In the genomic region with DNA sequence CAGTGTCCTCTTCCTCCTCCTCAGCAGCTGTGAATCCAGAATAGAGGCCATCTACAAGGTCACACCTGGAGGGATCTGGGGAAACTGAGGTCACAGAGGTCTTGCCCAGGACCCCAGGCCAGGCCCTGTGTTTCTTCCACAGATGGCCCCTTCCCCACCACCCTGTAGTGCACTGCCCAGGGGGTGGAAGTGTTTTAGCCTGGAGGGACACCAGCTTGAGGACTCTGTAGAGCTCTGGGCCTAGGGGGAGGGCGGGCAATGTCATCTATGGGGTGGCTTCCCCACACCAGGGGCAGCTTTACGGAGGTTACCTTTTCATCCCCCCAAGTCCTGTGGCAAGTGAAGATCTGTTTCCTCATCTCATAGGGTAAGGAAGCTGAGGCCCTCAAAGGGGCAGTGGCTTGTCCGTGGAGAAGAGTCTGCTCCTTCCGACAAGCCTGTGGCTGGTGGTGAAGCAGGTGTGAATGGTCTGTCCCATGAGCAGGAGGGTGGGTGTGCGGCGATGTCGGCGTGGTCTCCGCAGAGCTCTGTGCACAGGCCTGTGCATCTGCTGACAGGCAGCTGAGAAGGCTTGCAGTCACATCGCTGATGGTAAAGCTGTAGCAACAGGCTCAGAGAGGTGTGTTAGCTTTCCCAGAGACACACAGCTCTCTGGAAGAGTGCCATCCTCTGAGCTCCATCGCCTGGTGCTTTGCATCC, we compare ENCODE assay signal across 10 cellular contexts.
A peak's percentile ranks its signal among the peaks of the same experiment; 100 is the strongest.
DNase-seq lines count a peak whose midpoint lies in the region; ATAC-seq and TF ChIP-seq lines count a peak whose summit lies in the region.
"Had no signal": no experiment of that assay in that cellular context is flagged by ENCODE, and none has a peak within 500 bp of the region (broad histone marks: within the 10 kb centered on the region; RNA-seq: fewer than 3 reads in every experiment).

No MANE protein-coding gene starts in this region.

- H3K9ac ChIP-seq in skeletal muscle tissue (ENCODE audit: low read depth in 1 of 3, low read length in 3 of 3) (peak overlapping the region in 2 of 3 donors; percentile 43 to 91), smooth muscle cell (ENCODE audit: low read depth) (no peak overlapping the region)

- intact Hi-C loops in adrenal gland (cut with DNase I): no loop called here

- H3K36me3 Mint-ChIP-seq in IgD-negative memory B cell (no peaks in the 10 kb centered on the region), endothelial cell (ENCODE audit: low read depth, unreplicated experiment) (no peaks in the 10 kb centered on the region)

- TF ChIP-seq POLR2A in adrenal gland (IDR thresholded peaks at IDR 0.05): no peak

- ATAC-seq in HG03135 (IDR thresholded peaks at IDR 0.05; ENCODE audit: unreplicated experiment): no peak

- H3K36me3 ChIP-seq in adrenal gland (replicated peaks in 1 of 2) (no peaks in the 10 kb centered on the region), skeletal muscle tissue (ENCODE audit: control insufficient read depth in 3 of 3, insufficient read depth in 3 of 3, low read length in 3 of 3) (peaks cover 0 to 13% (median 11%) of the 10 kb centered on the region in 3 donors), smooth muscle cell (ENCODE audit: low read depth) (no peaks in the 10 kb centered on the region)

- H3K9me3 ChIP-seq in adrenal gland (replicated peaks in 1 of 3) (no peaks in the 10 kb centered on the region), skeletal muscle tissue (ENCODE audit: control insufficient read depth in 3 of 3, low read length in 3 of 3) (no peaks in the 10 kb centered on the region), smooth muscle cell (replicated peaks; ENCODE audit: low read depth) (no peaks in the 10 kb centered on the region)

- peak in 4 of 7 donors; percentile 0 to 47 (median 13) for DNase-seq in adrenal gland
- DNase-seq in smooth muscle cell (lab: John Stamatoyannopoulos, UW; ENCODE audit: unreplicated experiment): no peak
- no peak for DNase-seq in activated gamma-delta T cell (lab: John Stamatoyannopoulos, UW)
- no peak for DNase-seq in endothelial cell (ENCODE audit: low spot score)
- DNase-seq: erythroblast, NCI-H2081 treated with DMSO at 0.1 percent for 48 hours had no signal

- 79 to 89% (median 85%) methylated on average over 9 to 11 of the region's 11 CpGs for WGBS in adrenal gland, 4 donors
- 92% methylated on average over 11 of the region's 11 CpGs for WGBS in smooth muscle cell (ENCODE audit: low lambda C conversion rate)

- peak overlapping the region in 2 of 5 donors; percentile 98 to 99 for H3K27ac ChIP-seq in adrenal gland
- peak overlapping the region; percentile 99 for H3K27ac ChIP-seq in layer of hippocampus (ENCODE audit: low read depth, low read length)
- no peak overlapping the region for H3K27ac ChIP-seq in skeletal muscle tissue (ENCODE audit: low read depth, low read length)
- H3K27ac ChIP-seq in smooth muscle cell (ENCODE audit: low read depth): no peak overlapping the region

- H3K79me2 ChIP-seq in smooth muscle cell (ENCODE audit: low read depth): no peaks in the 10 kb centered on the region

- no peaks in the 10 kb centered on the region for H3K27me3 ChIP-seq in adrenal gland
- no peaks in the 10 kb centered on the region for H3K27me3 ChIP-seq in layer of hippocampus (ENCODE audit: control insufficient read depth, insufficient read depth, low read length)
- no peaks in the 10 kb centered on the region for H3K27me3 ChIP-seq in skeletal muscle tissue (ENCODE audit: control insufficient read depth in 3 of 3, insufficient read depth in 3 of 3, low read length in 3 of 3)
- H3K27me3 ChIP-seq in smooth muscle cell (ENCODE audit: low read depth): no peaks in the 10 kb centered on the region

- H3K4me1 ChIP-seq in adrenal gland (replicated peaks in 1 of 2) (peaks cover 34 to 52% of the 10 kb centered on the region in 2 donors), skeletal muscle tissue (ENCODE audit: control insufficient read depth in 3 of 3, insufficient read depth in 3 of 3, low read length in 3 of 3) (peaks cover 82 to 86% (median 82%) of the 10 kb centered on the region in 3 donors), smooth muscle cell (ENCODE audit: low read depth) (no peaks in the 10 kb centered on the region)

- no peaks in the 10 kb centered on the region for H3F3A ChIP-seq in smooth muscle cell (ENCODE audit: low read depth)

- TF ChIP-seq CTCF in adrenal gland (IDR thresholded peaks at IDR 0.05): no peak
- TF ChIP-seq CTCF in smooth muscle cell (IDR thresholded peaks at IDR 0.05; ENCODE audit: borderline replicate concordance, insufficient read depth, poor library complexity, severe bottlenecking): no peak
- no peak for TF ChIP-seq CTCF in endothelial cell (IDR thresholded peaks at IDR 0.05; ENCODE audit: unreplicated experiment)

- no peak overlapping the region for H3K4me2 ChIP-seq in smooth muscle cell

- peak overlapping the region; percentile 25 to 95 (median 62) for H3K4me3 Mint-ChIP-seq in IgD-negative memory B cell
- no peak overlapping the region for H3K4me3 Mint-ChIP-seq in endothelial cell (ENCODE audit: unreplicated experiment)

- H3K9me3 Mint-ChIP-seq in IgD-negative memory B cell: no peaks in the 10 kb centered on the region
- H3K9me3 Mint-ChIP-seq in endothelial cell (ENCODE audit: unreplicated experiment): no peaks in the 10 kb centered on the region

- H3K27ac Mint-ChIP-seq in IgD-negative memory B cell (peak overlapping the region; percentile 35 to 93 (median 70)), endothelial cell (ENCODE audit: unreplicated experiment) (no peak overlapping the region)

- H3K4me1 Mint-ChIP-seq in IgD-negative memory B cell (peaks cover 18 to 30% (median 29%) of the 10 kb centered on the region in 3 donors), endothelial cell (ENCODE audit: unreplicated experiment) (peaks cover 2% of the 10 kb centered on the region)

- H3K4me3 ChIP-seq in adrenal gland (no peak overlapping the region), skeletal muscle tissue (ENCODE audit: low read length in 3 of 3) (no peak overlapping the region), smooth muscle cell (no peak overlapping the region)

- no peaks in the 10 kb centered on the region for H4K20me1 ChIP-seq in smooth muscle cell (ENCODE audit: low read depth)

- H3K27me3 Mint-ChIP-seq in IgD-negative memory B cell (peaks cover 2% of the 10 kb centered on the region), endothelial cell (ENCODE audit: unreplicated experiment) (peaks cover 3% of the 10 kb centered on the region)

- no peak overlapping the region for H2AFZ ChIP-seq in smooth muscle cell (ENCODE audit: low read depth)

Comparison
In these comparisons a context has a peak if more than half of its experiments do, and no peak if none do; other contexts are left out.
1. DNase-seq: peak in adrenal gland (4 of 7); none in smooth muscle cell (single experiment), activated gamma-delta T cell (single experiment) and endothelial cell (single experiment).